In genomic region chr9:15485836-15486678, GRCh38 we compare ENCODE assay signal across 8 cellular contexts.
DNase-seq lines count a peak whose midpoint lies in the region; TF ChIP-seq lines count a peak whose summit lies in the region.
"Had no signal": no experiment of that assay in that cellular context is flagged by ENCODE, and none has a peak within 500 bp of the region (broad histone marks: within the 10 kb centered on the region; RNA-seq: fewer than 3 reads in every experiment).

No MANE protein-coding gene starts in this region.

- H3K4me3 Mint-ChIP-seq in nephron: no peak overlapping the region
- H3K4me3 Mint-ChIP-seq in activated naive CD4-positive, alpha-beta T cell treated with anti-CD3 and anti-CD28 coated beads, Interleukin-2, amount 10 ng/mL, durations not matched to agents 7 days and 5 days: no peak overlapping the region

- no peak overlapping the region for H3K4me3 ChIP-seq in cardiac fibroblast (replicated peaks in 1 of 2; ENCODE audit: low read depth in 2 of 2, low read length in 2 of 2)
- H3K4me3 ChIP-seq: SJSA1 had no signal

- peak overlapping the region in 1 of 3 experiments; percentile 25 for H3K27ac Mint-ChIP-seq in nephron
- H3K27ac Mint-ChIP-seq in activated naive CD4-positive, alpha-beta T cell treated with anti-CD3 and anti-CD28 coated beads, Interleukin-2, amount 10 ng/mL, durations not matched to agents 7 days and 5 days: no peak overlapping the region

- peak; percentile 53 for TF ChIP-seq CTCF in cardiac fibroblast (IDR thresholded peaks at IDR 0.05; ENCODE audit: low read depth, low read length)
- TF ChIP-seq CTCF in nephron (IDR thresholded peaks at IDR 0.05; ENCODE audit: unreplicated experiment in 3 of 3): peak; percentile 48 to 52 (median 49)

- no peaks in the 10 kb centered on the region for H3K9me3 Mint-ChIP-seq in nephron
- no peaks in the 10 kb centered on the region for H3K9me3 Mint-ChIP-seq in activated naive CD4-positive, alpha-beta T cell treated with anti-CD3 and anti-CD28 coated beads, Interleukin-2, amount 10 ng/mL, durations not matched to agents 7 days and 5 days

- peaks cover 15% of the 10 kb centered on the region for H3K4me1 Mint-ChIP-seq in nephron
- H3K4me1 Mint-ChIP-seq in activated naive CD4-positive, alpha-beta T cell treated with anti-CD3 and anti-CD28 coated beads, Interleukin-2, amount 10 ng/mL, durations not matched to agents 7 days and 5 days: peaks cover 8% of the 10 kb centered on the region

- DNase-seq in GM03348 (ENCODE audit: low spot score): peak; percentile 46
- DNase-seq in NCI-H1105 treated with DMSO at 0.1 percent for 48 hours (lab: John Stamatoyannopoulos, UW): peak; percentile 32
- DNase-seq in cardiac fibroblast (ENCODE audit: low read depth in 2 of 2): peak; percentile 44 to 54
- DNase-seq in NCI-H510A treated with DMSO at 0.1 percent for 48 hours (lab: John Stamatoyannopoulos, UW): no peak
- DNase-seq in activated naive CD4-positive, alpha-beta T cell treated with anti-CD3 and anti-CD28 coated beads, Interleukin-2, amount 10 ng/mL, durations not matched to agents 7 days and 5 days: no peak
- no peak for DNase-seq in NCI-H128 (lab: John Stamatoyannopoulos, UW; ENCODE audit: unreplicated experiment)

- H3K27me3 Mint-ChIP-seq in nephron (ENCODE audit: low read depth): no peaks in the 10 kb centered on the region
- H3K27me3 Mint-ChIP-seq in activated naive CD4-positive, alpha-beta T cell treated with anti-CD3 and anti-CD28 coated beads, Interleukin-2, amount 10 ng/mL, durations not matched to agents 7 days and 5 days: no peaks in the 10 kb centered on the region

- CTCF ChIA-PET in activated naive CD4-positive, alpha-beta T cell treated with anti-CD3 and anti-CD28 coated beads, Interleukin-2, amount 10 ng/mL, durations not matched to agents 7 days and 5 days (lab: Charles Lee): interaction anchor here (0.6 kb wide), 1 partner anchor 282 kb away, joined by 3 read pairs; no protein-coding TSS in a partner anchor

- peaks cover 58% of the 10 kb centered on the region for H3K36me3 Mint-ChIP-seq in nephron (ENCODE audit: low read depth)
- H3K36me3 Mint-ChIP-seq in activated naive CD4-positive, alpha-beta T cell treated with anti-CD3 and anti-CD28 coated beads, Interleukin-2, amount 10 ng/mL, durations not matched to agents 7 days and 5 days: peaks cover 48% of the 10 kb centered on the region

Comparison
In these comparisons a context has a peak if more than half of its experiments do, and no peak if none do; other contexts are left out.
1. DNase-seq: peak in GM03348 (single experiment), NCI-H1105 treated with DMSO at 0.1 percent for 48 hours (single experiment) and cardiac fibroblast (2 of 2); none in NCI-H510A treated with DMSO at 0.1 percent for 48 hours (single experiment), activated naive CD4-positive, alpha-beta T cell treated with anti-CD3 and anti-CD28 coated beads, Interleukin-2, amount 10 ng/mL, durations not matched to agents 7 days and 5 days (single experiment) and NCI-H128 (single experiment).